ENCODE assay signal across 27 cellular contexts in the genomic region with DNA sequence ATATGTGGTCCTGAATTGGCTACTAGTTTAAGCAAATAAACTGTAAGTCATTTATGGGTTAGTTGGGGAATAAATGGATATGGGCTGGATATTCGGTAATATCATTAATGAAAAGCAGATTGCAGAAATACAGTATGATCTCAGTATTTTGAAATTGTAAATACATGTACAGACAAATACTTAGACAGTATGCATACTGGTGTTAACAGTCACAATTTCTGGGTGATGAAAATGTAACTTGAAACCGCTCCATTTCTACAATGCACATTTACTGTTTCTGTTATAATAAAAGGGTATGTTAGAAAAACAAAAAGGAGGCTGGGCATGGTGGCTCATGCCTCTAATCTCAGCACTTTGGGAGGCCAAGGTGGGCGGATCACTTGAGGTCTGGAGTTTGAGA. TPM values are rescaled to one million over a fixed set of nuclear protein-coding genes. Genes with fewer than 3 reads are reported as not detected.
"Had no signal": no experiment of that assay in that cellular context is flagged by ENCODE, and none has a peak within 500 bp of the region (broad histone marks: within the 10 kb centered on the region; RNA-seq: fewer than 3 reads in every experiment).

No MANE protein-coding gene starts in this region.

- H3K4me3 ChIP-seq: dorsolateral prefrontal cortex, gastrocnemius medialis, left lung, neural progenitor cell, prostate gland, right atrium auricular region, smooth muscle cell, stomach, thyroid gland, vagina had no signal

- ATAC-seq: esophagus mucosa; gastrocnemius medialis; left lung; naive thymus-derived CD4-positive, alpha-beta T cell; sciatic nerve; stimulated activated effector memory CD8-positive, alpha-beta T cell treated with anti-CD3 and anti-CD28 coated beads, Interleukin-12 subunit alpha, Interleukin-12 subunit beta, amount 100 ng/mL, for 72 hours had no signal

- FAIRE-seq: kidney had no signal

- H3K36me3 ChIP-seq: prostate gland had no signal

- H3K27me3 ChIP-seq: dorsolateral prefrontal cortex, gastrocnemius medialis, left lung, neural progenitor cell, right atrium auricular region, stomach, thyroid gland, vagina had no signal

- DNase-seq: dorsolateral prefrontal cortex; effector CD4-positive, alpha-beta T cell; gastrocnemius medialis; head of caudate nucleus; kidney; left lung; mesenchymal stem cell; naive thymus-derived CD4-positive, alpha-beta T cell; nucleus accumbens; stimulated activated CD4-positive, alpha-beta T cell treated with anti-CD3 and anti-CD28 coated beads, Interleukin-12 subunit alpha, Interleukin-12 subunit beta, amount 100 ng/mL, for 4 hours; stimulated activated CD4-positive, alpha-beta T cell treated with anti-CD3 and anti-CD28 coated beads, Interleukin-1b, Interleukin-23, amount 100 ng/mL, for 48 hours; stimulated activated CD4-positive, alpha-beta T cell treated with anti-CD3 and anti-CD28 coated beads, Interleukin-4, amount 100 ng/mL, for 24 hours; stimulated activated naive CD4-positive, alpha-beta T cell treated with Interleukin-2 at 50 U/mL for 16 hours; stomach; thyroid gland; trophoblast cell had no signal

RNA-seq across cellular contexts. Expression of a gene that starts 31.3 kb away (rescaled TPM):
- total RNA-seq: esophagus mucosa; lower leg skin; lung microvascular endothelial cell; naive thymus-derived CD4-positive, alpha-beta T cell; subcutaneous adipose tissue had no signal
